ENCODE assay signal across 26 cellular contexts in genomic region chr11:63623513-63624140, GRCh38. TPM values are rescaled to one million over a fixed set of nuclear protein-coding genes. Genes with fewer than 3 reads are reported as not detected.
DNase-seq lines count a peak whose midpoint lies in the region; ATAC-seq and TF ChIP-seq lines count a peak whose summit lies in the region.
"Had no signal": no experiment of that assay in that cellular context is flagged by ENCODE, and none has a peak within 500 bp of the region (broad histone marks: within the 10 kb centered on the region; RNA-seq: fewer than 3 reads in every experiment).

No MANE protein-coding gene starts in this region.

- 40% methylated on average over 5 of the region's 7 CpGs for WGBS in mammary epithelial cell (ENCODE audit: low coverage, missing lambda C conversion rate)
- WGBS in SK-N-SH (ENCODE audit: low lambda C conversion rate): 41% methylated on average over 6 of the region's 7 CpGs
- 51% methylated on average over 7 of the region's 7 CpGs for WGBS in prostate gland

- no peak for TF ChIP-seq EP300 in SK-N-SH (IDR thresholded peaks at IDR 0.05; ENCODE audit: borderline replicate concordance in 1 of 2, low read depth in 1 of 2, low read length in 1 of 2)

- no peak for ATAC-seq in activated CD8-positive, alpha-beta T cell treated with anti-CD3 and anti-CD28 coated beads, Interleukin-2, amount 10 ng/mL, durations not matched to agents 7 days and 5 days
- ATAC-seq: natural killer cell had no signal

- DNase-seq in breast epithelium (ENCODE audit: low spot score in 2 of 2) (no peak), mammary epithelial cell (no peak), SK-N-SH (no peak), fibroblast of peridontal ligament (ENCODE audit: extremely low read depth) (peak; percentile 44), type B pancreatic cell (ENCODE audit: extremely low spot score, unreplicated experiment) (no peak), hippocampal formation (lab: John Stamatoyannopoulos, UW) (no peak), prostate gland (ENCODE audit: low spot score) (no peak)
- DNase-seq in activated CD8-positive, alpha-beta T cell treated with anti-CD3 and anti-CD28 coated beads, Interleukin-2, amount 10 ng/mL, durations not matched to agents 7 days and 5 days: no peak
- DNase-seq: BE2C; cerebellar nuclear complex; HCEC 1CT; immature natural killer cell; left ventricle myocardium inferior; natural killer cell; NCI-H1105 treated with DMSO at 0.1 percent for 48 hours; NCI-H2081; NCI-H510A; ovary; right lobe of liver; stimulated activated CD4-positive, alpha-beta T cell treated with anti-CD3 and anti-CD28 coated beads, Interleukin-4, amount 100 ng/mL, for 4 hours; stimulated activated naive CD4-positive, alpha-beta T cell had no signal

- no TSS peak for BruUV-seq in mammary epithelial cell (replicated peaks; lab: Mats Ljungman, UMichigan)

- H4K20me1 ChIP-seq in mammary epithelial cell (ENCODE audit: insufficient read depth, low read length) (no peaks in the 10 kb centered on the region), SK-N-SH (ENCODE audit: insufficient read depth) (no peaks in the 10 kb centered on the region)

- H3K79me2 ChIP-seq in mammary epithelial cell (ENCODE audit: insufficient read depth, low read length) (no peaks in the 10 kb centered on the region), SK-N-SH (ENCODE audit: insufficient read depth) (no peaks in the 10 kb centered on the region)
- H3K79me2 ChIP-seq: hepatocyte had no signal

- H3K27ac Mint-ChIP-seq in type B pancreatic cell: peak overlapping the region; percentile 3
- H3K27ac Mint-ChIP-seq in activated CD8-positive, alpha-beta T cell treated with anti-CD3 and anti-CD28 coated beads, Interleukin-2, amount 10 ng/mL, durations not matched to agents 7 days and 5 days: no peak overlapping the region
- H3K27ac Mint-ChIP-seq: activated naive CD8-positive, alpha-beta T cell; mesothelial cell of epicardium had no signal

- TF ChIP-seq POLR2A in breast epithelium (IDR thresholded peaks at IDR 0.05) (no peak), prostate gland (IDR thresholded peaks at IDR 0.05) (no peak)

- H3K27ac ChIP-seq in breast epithelium (peak overlapping the region; percentile 65 to 66), mammary epithelial cell (ENCODE audit: insufficient read depth, low read depth, low read length) (no peak overlapping the region), SK-N-SH (ENCODE audit: low read depth in 2 of 2, low read length in 1 of 2) (no peak overlapping the region), prostate gland (no peak overlapping the region)
- H3K27ac ChIP-seq: epithelial cell of prostate, hepatocyte, left ventricle myocardium inferior, ovary, right lobe of liver had no signal

- no peak overlapping the region for H3K9ac ChIP-seq in mammary epithelial cell (ENCODE audit: insufficient read depth, low read length)
- H3K9ac ChIP-seq in SK-N-SH: no peak overlapping the region

- TF ChIP-seq CTCF in breast epithelium (IDR thresholded peaks at IDR 0.05) (no peak), mammary epithelial cell (conservative IDR thresholded peaks at IDR 0.05 in 1 of 2, IDR thresholded peaks at IDR 0.05 in 1 of 2; ENCODE audit: extremely low read depth in 1 of 2, insufficient read depth in 1 of 2, low read depth in 1 of 2, low read length in 2 of 2) (no peak), SK-N-SH (IDR thresholded peaks at IDR 0.05) (no peak), type B pancreatic cell (conservative IDR thresholded peaks at IDR 0.05) (no peak), prostate gland (IDR thresholded peaks at IDR 0.05) (no peak)

- H3K36me3 ChIP-seq in breast epithelium (no peaks in the 10 kb centered on the region), mammary epithelial cell (ENCODE audit: insufficient read depth, low read length) (peaks cover 4% of the 10 kb centered on the region), SK-N-SH (replicated peaks in 1 of 2; ENCODE audit: control insufficient read depth in 1 of 2, insufficient read depth in 2 of 2, low read length in 1 of 2) (peaks cover 0 to 25% of the 10 kb centered on the region in 2 experiments), prostate gland (no peaks in the 10 kb centered on the region)
- H3K36me3 ChIP-seq: BE2C, ovary had no signal

- CTCF ChIA-PET in mammary epithelial cell (lab: Charles Lee; ENCODE audit: low non-redundant PET) (no interaction called here), SK-N-SH (lab: Yijun Ruan, JAX) (interaction anchor here (0.7 to 3.5 kb wide), 5 partner anchors 10 to 145 kb away, joined by 3 to 18 read pairs (median 10); partner anchors contain the start of gene ATL3)
- CTCF ChIA-PET in activated CD8-positive, alpha-beta T cell treated with anti-CD3 and anti-CD28 coated beads, Interleukin-2, amount 10 ng/mL, durations not matched to agents 7 days and 5 days (lab: Charles Lee): interaction anchor here (0.7 to 5.9 kb wide), 4 partner anchors 12 to 145 kb away, joined by 3 to 20 read pairs (median 4); no protein-coding TSS in a partner anchor

- in situ Hi-C loops in mammary epithelial cell (cut with MboI; ENCODE audit: low sequenced_read_pairs in 2 of 2): no loop called here

- H2AFZ ChIP-seq in mammary epithelial cell (ENCODE audit: low read depth, low read length): no peak overlapping the region
- no peak overlapping the region for H2AFZ ChIP-seq in SK-N-SH (ENCODE audit: low read depth)
- H2AFZ ChIP-seq: hepatocyte had no signal

- H3K27me3 ChIP-seq in breast epithelium (no peaks in the 10 kb centered on the region), mammary epithelial cell (ENCODE audit: insufficient read depth, low read length) (no peaks in the 10 kb centered on the region), SK-N-SH (ENCODE audit: insufficient read depth) (no peaks in the 10 kb centered on the region), prostate gland (replicated peaks; ENCODE audit: insufficient read depth) (no peaks in the 10 kb centered on the region)
- H3K27me3 ChIP-seq: BE2C, hepatocyte, ovary, right lobe of liver had no signal

- peaks cover 12% of the 10 kb centered on the region for H3F3A ChIP-seq in SK-N-SH (replicated peaks; ENCODE audit: insufficient read depth)

- H3K27me3 Mint-ChIP-seq in type B pancreatic cell: no peaks in the 10 kb centered on the region
- no peaks in the 10 kb centered on the region for H3K27me3 Mint-ChIP-seq in activated CD8-positive, alpha-beta T cell treated with anti-CD3 and anti-CD28 coated beads, Interleukin-2, amount 10 ng/mL, durations not matched to agents 7 days and 5 days (ENCODE audit: low read depth)
- H3K27me3 Mint-ChIP-seq: activated naive CD8-positive, alpha-beta T cell had no signal

- H3K36me3 Mint-ChIP-seq in type B pancreatic cell: peaks cover 4% of the 10 kb centered on the region
- H3K36me3 Mint-ChIP-seq in activated CD8-positive, alpha-beta T cell treated with anti-CD3 and anti-CD28 coated beads, Interleukin-2, amount 10 ng/mL, durations not matched to agents 7 days and 5 days (ENCODE audit: low read depth): peaks cover 4% of the 10 kb centered on the region
- H3K36me3 Mint-ChIP-seq: activated naive CD8-positive, alpha-beta T cell; IgD-negative memory B cell; mesothelial cell of epicardium had no signal

- H3K4me1 ChIP-seq in breast epithelium: peaks cover 0 to 6% of the 10 kb centered on the region in 2 donors
- H3K4me1 ChIP-seq in mammary epithelial cell (ENCODE audit: insufficient read depth, low read length): no peaks in the 10 kb centered on the region
- peaks cover 0 to 17% of the 10 kb centered on the region in 2 experiments; a peak in 2 of 4 replicates for H3K4me1 ChIP-seq in SK-N-SH (ENCODE audit: control insufficient read depth in 1 of 2, insufficient read depth in 2 of 2, low read depth in 1 of 2, low read length in 1 of 2)
- H3K4me1 ChIP-seq in prostate gland (replicated peaks): no peaks in the 10 kb centered on the region
- H3K4me1 ChIP-seq: BE2C had no signal

- peaks cover 22% of the 10 kb centered on the region for H3K4me1 Mint-ChIP-seq in type B pancreatic cell (ENCODE audit: unreplicated experiment)
- H3K4me1 Mint-ChIP-seq in activated CD8-positive, alpha-beta T cell treated with anti-CD3 and anti-CD28 coated beads, Interleukin-2, amount 10 ng/mL, durations not matched to agents 7 days and 5 days (ENCODE audit: low read depth): peaks cover 6% of the 10 kb centered on the region

- H3K4me2 ChIP-seq in mammary epithelial cell (ENCODE audit: insufficient read depth, low read depth, low read length): no peak overlapping the region
- H3K4me2 ChIP-seq in SK-N-SH: no peak overlapping the region
- H3K4me2 ChIP-seq: hepatocyte had no signal

- no peak for TF ChIP-seq RAD21 in SK-N-SH (IDR thresholded peaks at IDR 0.05; ENCODE audit: low read length)

- dilution Hi-C loops in mammary epithelial cell (cut with HindIII; ENCODE audit: low sequenced_read_pairs): loop anchor here (5.0 kb wide), 2 partner anchors 39 to 101 kb away; no protein-coding TSS in a partner anchor

- H3K4me3 ChIP-seq in breast epithelium: no peak overlapping the region
- no peak overlapping the region for H3K4me3 ChIP-seq in mammary epithelial cell (replicated peaks in 1 of 3; ENCODE audit: insufficient read depth in 1 of 3, low read depth in 2 of 3, low read length in 3 of 3)
- H3K4me3 ChIP-seq in SK-N-SH (ENCODE audit: low read depth in 2 of 2, low read length in 1 of 2): no peak overlapping the region
- no peak overlapping the region for H3K4me3 ChIP-seq in prostate gland
- H3K4me3 ChIP-seq: hepatocyte, left ventricle myocardium inferior, ovary, right lobe of liver had no signal

- intact Hi-C loops in breast epithelium (cut with DNase I; ENCODE audit: low total_unique reads) (no loop called here), mammary epithelial cell (cut with micrococcal nuclease) (no loop called here), prostate gland (cut with DNase I) (no loop called here)

- POLR2A ChIA-PET in SK-N-SH (lab: Yijun Ruan, JAX): no interaction called here
- POLR2A ChIA-PET in activated CD8-positive, alpha-beta T cell treated with anti-CD3 and anti-CD28 coated beads, Interleukin-2, amount 10 ng/mL, durations not matched to agents 7 days and 5 days (lab: Charles Lee): no interaction called here

- H3K9me2 ChIP-seq in SK-N-SH: no peaks in the 10 kb centered on the region

- H3K9me3 ChIP-seq in breast epithelium (no peaks in the 10 kb centered on the region), mammary epithelial cell (replicated peaks; ENCODE audit: insufficient read depth, low read length) (no peaks in the 10 kb centered on the region), SK-N-SH (no peaks in the 10 kb centered on the region), prostate gland (no peaks in the 10 kb centered on the region)
- H3K9me3 ChIP-seq: BE2C, left ventricle myocardium inferior, ovary, right lobe of liver had no signal

- no peaks in the 10 kb centered on the region for H3K9me3 Mint-ChIP-seq in type B pancreatic cell
- no peaks in the 10 kb centered on the region for H3K9me3 Mint-ChIP-seq in activated CD8-positive, alpha-beta T cell treated with anti-CD3 and anti-CD28 coated beads, Interleukin-2, amount 10 ng/mL, durations not matched to agents 7 days and 5 days (ENCODE audit: insufficient read depth)
- H3K9me3 Mint-ChIP-seq: IgD-negative memory B cell, immature natural killer cell, mesothelial cell of epicardium, natural killer cell had no signal

- H3K4me3 Mint-ChIP-seq in type B pancreatic cell: no peak overlapping the region
- H3K4me3 Mint-ChIP-seq in activated CD8-positive, alpha-beta T cell treated with anti-CD3 and anti-CD28 coated beads, Interleukin-2, amount 10 ng/mL, durations not matched to agents 7 days and 5 days: no peak overlapping the region
- H3K4me3 Mint-ChIP-seq: activated naive CD8-positive, alpha-beta T cell; IgD-negative memory B cell; immature natural killer cell; mesothelial cell of epicardium; natural killer cell had no signal

RNA-seq across cellular contexts. Expression of gene PLAAT3, which starts 9.4 kb away (rescaled TPM):
- 100 to 1,000 TPM; 128 to 527 (median 204) TPM for total RNA-seq in breast epithelium
- 1 to 10 TPM; 2.7 to 6.3 TPM for total RNA-seq in mammary epithelial cell
- 2.1 TPM for polyA plus RNA-seq in mammary epithelial cell
- polyA minus RNA-seq in mammary epithelial cell: 13.1 TPM
- 39.6 and 44.0 TPM in 2 replicates for polyA plus RNA-seq in SK-N-SH (2012; rRNA removed)
- 32.8 and 36.7 TPM in 2 replicates for polyA plus RNA-seq in SK-N-SH (2012; cell fraction: cytosol; rRNA removed)
- polyA plus RNA-seq in SK-N-SH (2012; cell fraction: nucleus; rRNA removed): 18.0 and 24.4 TPM in 2 replicates
- 55.6 and 65.4 TPM in 2 replicates for total RNA-seq in type B pancreatic cell (ENCODE audit: low replicate concordance)
- 10 to 100 TPM in 1 of 2 experiments, 1 to 10 TPM in 1; 9.7 to 10.4 TPM for total RNA-seq in activated CD8-positive, alpha-beta T cell treated with anti-CD3 and anti-CD28 coated beads, Interleukin-2, amount 10 ng/mL, durations not matched to agents 7 days and 5 days
- 100 to 1,000 TPM in 1 of 2 donors, 1 to 10 TPM in 1; 7.0 to 118 TPM for total RNA-seq in prostate gland

RNA-seq across cellular contexts. Expression of gene ATL3, which starts 47.5 kb away (rescaled TPM):
- 100 to 1,000 TPM in 1 of 3 donors, 10 to 100 TPM in 2; 75.2 to 165 (median 77.3) TPM for total RNA-seq in breast epithelium
- 100 to 1,000 TPM in 1 of 2 donors, 10 to 100 TPM in 1; 63.7 to 163 TPM for total RNA-seq in mammary epithelial cell
- polyA plus RNA-seq in mammary epithelial cell: 38.3 TPM
- 82.5 TPM for polyA minus RNA-seq in mammary epithelial cell
- 13.1 and 17.8 TPM in 2 replicates for polyA plus RNA-seq in SK-N-SH (2012; rRNA removed)
- polyA plus RNA-seq in SK-N-SH (2012; cell fraction: cytosol; rRNA removed): 16.4 and 17.8 TPM in 2 replicates
- 10.0 and 12.4 TPM in 2 replicates for polyA plus RNA-seq in SK-N-SH (2012; cell fraction: nucleus; rRNA removed)
- 21.6 and 24.6 TPM in 2 replicates for total RNA-seq in type B pancreatic cell (ENCODE audit: low replicate concordance)
- total RNA-seq in activated CD8-positive, alpha-beta T cell treated with anti-CD3 and anti-CD28 coated beads, Interleukin-2, amount 10 ng/mL, durations not matched to agents 7 days and 5 days: 10 to 100 TPM; 35.1 to 37.3 TPM
- 10 to 100 TPM; 46.7 to 64.3 TPM for total RNA-seq in prostate gland

RNA-seq across cellular contexts. Expression of gene RTN3, which starts 57.7 kb away (rescaled TPM):
- total RNA-seq in breast epithelium (100 to 1,000 TPM; 115 to 199 (median 162) TPM), mammary epithelial cell (10 to 100 TPM; 39.5 to 58.5 TPM), type B pancreatic cell (ENCODE audit: low replicate concordance) (95.0 and 95.9 TPM in 2 replicates), prostate gland (10 to 100 TPM; 74.1 to 88.8 TPM)
- polyA plus RNA-seq in mammary epithelial cell (53.5 TPM), SK-N-SH (2012; rRNA removed) (52.7 and 59.0 TPM in 2 replicates)
- 76.7 TPM for polyA minus RNA-seq in mammary epithelial cell
- polyA plus RNA-seq in SK-N-SH (2012; cell fraction: cytosol; rRNA removed): 68.0 and 70.9 TPM in 2 replicates
- 23.2 and 32.0 TPM in 2 replicates for polyA plus RNA-seq in SK-N-SH (2012; cell fraction: nucleus; rRNA removed)
- 10 to 100 TPM; 62.2 to 62.4 TPM for total RNA-seq in activated CD8-positive, alpha-beta T cell treated with anti-CD3 and anti-CD28 coated beads, Interleukin-2, amount 10 ng/mL, durations not matched to agents 7 days and 5 days

Comparison
In these comparisons a context has a peak if more than half of its experiments do, and no peak if none do; other contexts are left out.
1. H3K27ac ChIP-seq: peak in breast epithelium (2 of 2); none in mammary epithelial cell (single experiment), SK-N-SH (0 of 2) and prostate gland (0 of 2).